1 cellular context compared by ENCODE assay signal in the genomic region with DNA sequence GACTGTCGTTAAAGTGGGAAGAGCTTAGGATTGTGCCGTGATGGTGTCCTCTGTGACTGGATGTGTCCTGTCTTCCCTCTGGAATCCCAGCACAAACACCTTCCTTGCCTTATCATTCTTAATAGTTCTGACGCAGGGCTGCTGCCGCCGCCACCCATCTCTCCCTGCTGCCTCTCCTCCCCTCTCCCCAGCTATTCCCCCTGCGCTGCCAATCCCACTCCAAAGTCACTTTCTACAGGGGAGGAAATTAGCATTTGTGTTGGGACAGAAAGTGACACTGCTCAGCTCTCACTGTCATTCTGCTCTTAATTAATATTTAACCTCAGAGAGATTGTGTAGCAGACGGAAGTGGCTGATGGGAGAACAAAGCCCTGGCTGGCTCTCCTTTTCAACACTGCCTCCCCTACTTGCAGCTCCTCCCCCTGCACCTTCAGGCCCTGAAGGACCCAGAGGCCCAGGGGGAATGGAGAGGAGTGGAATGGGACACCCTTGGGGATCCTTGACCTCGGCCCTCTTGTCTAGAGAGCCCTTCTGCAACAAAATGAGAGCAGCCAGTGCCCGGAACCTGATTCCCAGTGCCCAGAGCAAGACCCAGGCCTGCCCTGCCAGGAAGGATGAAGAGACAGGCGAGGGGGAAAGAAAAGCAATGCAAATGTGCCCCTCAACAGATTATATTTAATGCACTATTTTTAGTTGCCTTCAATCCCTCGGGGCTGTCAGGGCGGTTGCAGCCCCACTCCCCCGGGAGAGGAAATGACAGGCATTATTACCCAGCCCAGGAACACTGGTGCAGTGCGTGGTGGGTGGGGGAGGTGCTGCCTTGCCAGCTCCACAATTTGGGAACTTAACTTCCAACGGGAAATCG.
TF ChIP-seq lines count a peak whose summit lies in the region.

No MANE protein-coding gene starts in this region.

TF ChIP-seq in WTC11, 78 proteins besides CTCF, POLR2A, EP300 and RAD21 (continued from another document):
- TF ChIP-seq AFF4 (CRISPR knock-in tag; IDR thresholded peaks at IDR 0.05; ENCODE audit: borderline replicate concordance) (no peak), ZNF416 (CRISPR knock-in tag; IDR thresholded peaks at IDR 0.05) (no peak), TP53 (CRISPR knock-in tag; IDR thresholded peaks at IDR 0.05) (no peak), USF2 (CRISPR knock-in tag; IDR thresholded peaks at IDR 0.05) (no peak), FOXJ3 (CRISPR knock-in tag; IDR thresholded peaks at IDR 0.05; ENCODE audit: borderline replicate concordance) (no peak), MYBL2 (CRISPR knock-in tag; IDR thresholded peaks at IDR 0.05) (no peak)
- TF ChIP-seq, protein P1, sequence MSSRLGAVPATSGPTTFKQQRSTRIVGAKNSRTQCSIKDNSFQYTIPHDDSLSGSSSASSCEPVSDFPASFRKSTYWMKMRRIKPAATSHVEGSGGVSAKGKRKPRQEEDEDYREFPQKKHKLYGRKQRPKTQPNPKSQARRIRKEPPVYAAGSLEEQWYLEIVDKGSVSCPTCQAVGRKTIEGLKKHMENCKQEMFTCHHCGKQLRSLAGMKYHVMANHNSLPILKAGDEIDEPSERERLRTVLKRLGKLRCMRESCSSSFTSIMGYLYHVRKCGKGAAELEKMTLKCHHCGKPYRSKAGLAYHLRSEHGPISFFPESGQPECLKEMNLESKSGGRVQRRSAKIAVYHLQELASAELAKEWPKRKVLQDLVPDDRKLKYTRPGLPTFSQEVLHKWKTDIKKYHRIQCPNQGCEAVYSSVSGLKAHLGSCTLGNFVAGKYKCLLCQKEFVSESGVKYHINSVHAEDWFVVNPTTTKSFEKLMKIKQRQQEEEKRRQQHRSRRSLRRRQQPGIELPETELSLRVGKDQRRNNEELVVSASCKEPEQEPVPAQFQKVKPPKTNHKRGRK (CRISPR knock-in tag; IDR thresholded peaks at IDR 0.05; ENCODE audit: borderline replicate concordance): no peak
